8 cellular contexts compared by ENCODE assay signal in genomic region chr5:75566710-75567309, GRCh38. TPM values are rescaled to one million over a fixed set of nuclear protein-coding genes. Genes with fewer than 3 reads are reported as not detected.
A peak's percentile ranks its signal among the peaks of the same experiment; 100 is the strongest.
DNase-seq lines count a peak whose midpoint lies in the region; ATAC-seq and TF ChIP-seq lines count a peak whose summit lies in the region.

No MANE protein-coding gene starts in this region.

- peak overlapping the region; percentile 79 for H3K4me2 ChIP-seq in mammary epithelial cell (ENCODE audit: insufficient read depth, low read depth, low read length)

- no TSS peak for BruUV-seq in mammary epithelial cell (replicated peaks; lab: Mats Ljungman, UMichigan)

- H3K4me3 ChIP-seq in mammary epithelial cell (replicated peaks in 1 of 3; ENCODE audit: insufficient read depth in 1 of 3, low read depth in 2 of 3, low read length in 3 of 3) = peak overlapping the region in 2 of 3 experiments; percentile 4 to 23

- no peaks in the 10 kb centered on the region for H4K20me1 ChIP-seq in mammary epithelial cell (ENCODE audit: insufficient read depth, low read length)

- dilution Hi-C loops in mammary epithelial cell (cut with HindIII; ENCODE audit: low sequenced_read_pairs) = loop anchor here (5.0 kb wide), 1 partner anchor 50 kb away; no protein-coding TSS in a partner anchor

- H3K4me1 ChIP-seq in mammary epithelial cell (ENCODE audit: insufficient read depth, low read length) = peaks cover 26% of the 10 kb centered on the region

- CTCF ChIA-PET in mammary epithelial cell (lab: Charles Lee; ENCODE audit: low non-redundant PET) = no interaction called here

- peak overlapping the region; percentile 24 for H3K27ac ChIP-seq in mammary epithelial cell (ENCODE audit: insufficient read depth, low read depth, low read length)

- H3K27ac Mint-ChIP-seq in CD14-positive monocyte = peak overlapping the region; percentile 86 to 95 (median 93)
- H3K27ac Mint-ChIP-seq in stimulated activated naive CD8-positive, alpha-beta T cell treated with anti-CD3 and anti-CD28 coated beads, Interleukin-15, amount 100 ng/mL, for 72 hours = peak overlapping the region; percentile 95

- no peaks in the 10 kb centered on the region for H3K27me3 ChIP-seq in mammary epithelial cell (ENCODE audit: insufficient read depth, low read length)

- no peak for DNase-seq in CD14-positive monocyte (ENCODE audit: low spot score)
- peak; percentile 82 for DNase-seq in mammary epithelial cell
- peak; percentile 93 to 96 for DNase-seq in lung microvascular endothelial cell (ENCODE audit: low read depth in 2 of 2)
- DNase-seq in stimulated activated naive CD8-positive, alpha-beta T cell treated with anti-CD3 and anti-CD28 coated beads, Interleukin-15, amount 100 ng/mL, for 72 hours = peak; percentile 28 to 60
- no peak for DNase-seq in GM19240 (ENCODE audit: insufficient read length, low spot score)

- in situ Hi-C loops in mammary epithelial cell (cut with MboI; ENCODE audit: low sequenced_read_pairs in 2 of 2) = no loop called here

- H3K9me3 Mint-ChIP-seq in CD14-positive monocyte = peaks cover 10 to 20% (median 14%) of the 10 kb centered on the region in 7 donors
- peaks cover 23 to 37% of the 10 kb centered on the region in 2 donors for H3K9me3 Mint-ChIP-seq in stimulated activated naive CD8-positive, alpha-beta T cell treated with anti-CD3 and anti-CD28 coated beads, Interleukin-15, amount 100 ng/mL, for 72 hours

- peaks cover 34 to 43% of the 10 kb centered on the region in 2 donors for H3K36me3 Mint-ChIP-seq in CD14-positive monocyte

- H3K4me3 Mint-ChIP-seq in CD14-positive monocyte = peak overlapping the region in 1 of 2 donors; percentile 43
- peak overlapping the region; percentile 47 to 72 for H3K4me3 Mint-ChIP-seq in stimulated activated naive CD8-positive, alpha-beta T cell treated with anti-CD3 and anti-CD28 coated beads, Interleukin-15, amount 100 ng/mL, for 72 hours

- H3K27me3 Mint-ChIP-seq in CD14-positive monocyte (ENCODE audit: low read depth in 3 of 3) = peaks cover 0 to 2% (median 0%) of the 10 kb centered on the region in 3 donors
- no peaks in the 10 kb centered on the region for H3K27me3 Mint-ChIP-seq in stimulated activated naive CD8-positive, alpha-beta T cell treated with anti-CD3 and anti-CD28 coated beads, Interleukin-15, amount 100 ng/mL, for 72 hours

- peak overlapping the region; percentile 40 for H2AFZ ChIP-seq in mammary epithelial cell (ENCODE audit: low read depth, low read length)

- intact Hi-C loops in CD14-positive monocyte (cut with micrococcal nuclease) (loop anchor here in 1 of 2 donors (10.0 kb wide), 1 partner anchor 52 kb away; the partner anchor contains the start of genes CERT1 and POLK), mammary epithelial cell (cut with micrococcal nuclease) (loop anchor here (1.0 kb wide), 1 partner anchor 56 kb away; the partner anchor contains the start of genes CERT1 and POLK)

- WGBS in mammary epithelial cell (ENCODE audit: low coverage, missing lambda C conversion rate) = 38% methylated on average over 6 of the region's 6 CpGs

- peak; percentile 75 for ATAC-seq in GM19372 (IDR thresholded peaks at IDR 0.05; ENCODE audit: low read depth, unreplicated experiment)
- peak; percentile 82 for ATAC-seq in HG03442 (IDR thresholded peaks at IDR 0.05; ENCODE audit: unreplicated experiment)
- peak; percentile 96 for ATAC-seq in SK-N-SH treated with all-trans-retinoic acid at 6 μM for 48 hours
- ATAC-seq in stimulated activated naive CD8-positive, alpha-beta T cell treated with anti-CD3 and anti-CD28 coated beads, Interleukin-15, amount 100 ng/mL, for 72 hours = peak; percentile 95

- no peaks in the 10 kb centered on the region for H3K9me3 ChIP-seq in mammary epithelial cell (replicated peaks; ENCODE audit: insufficient read depth, low read length)

- peaks cover 62% of the 10 kb centered on the region for H3K4me1 Mint-ChIP-seq in CD14-positive monocyte
- peaks cover 37% of the 10 kb centered on the region for H3K4me1 Mint-ChIP-seq in stimulated activated naive CD8-positive, alpha-beta T cell treated with anti-CD3 and anti-CD28 coated beads, Interleukin-15, amount 100 ng/mL, for 72 hours

- H3K9ac ChIP-seq in mammary epithelial cell (ENCODE audit: insufficient read depth, low read length) = no peak overlapping the region

- H3K36me3 ChIP-seq in mammary epithelial cell (ENCODE audit: insufficient read depth, low read length) = peaks cover 9% of the 10 kb centered on the region

- H3K79me2 ChIP-seq in mammary epithelial cell (ENCODE audit: insufficient read depth, low read length) = peaks cover 45% of the 10 kb centered on the region

- TF ChIP-seq CTCF in CD14-positive monocyte (IDR thresholded peaks at IDR 0.05) (no peak), mammary epithelial cell (conservative IDR thresholded peaks at IDR 0.05 in 1 of 2, IDR thresholded peaks at IDR 0.05 in 1 of 2; ENCODE audit: extremely low read depth in 1 of 2, insufficient read depth in 1 of 2, low read depth in 1 of 2, low read length in 2 of 2) (no peak)

TF ChIP-seq in SK-N-SH treated with all-trans-retinoic acid at 6 μM for 48 hours, 23 proteins besides CTCF, POLR2A, EP300 and RAD21:
- TF ChIP-seq, protein P1, sequence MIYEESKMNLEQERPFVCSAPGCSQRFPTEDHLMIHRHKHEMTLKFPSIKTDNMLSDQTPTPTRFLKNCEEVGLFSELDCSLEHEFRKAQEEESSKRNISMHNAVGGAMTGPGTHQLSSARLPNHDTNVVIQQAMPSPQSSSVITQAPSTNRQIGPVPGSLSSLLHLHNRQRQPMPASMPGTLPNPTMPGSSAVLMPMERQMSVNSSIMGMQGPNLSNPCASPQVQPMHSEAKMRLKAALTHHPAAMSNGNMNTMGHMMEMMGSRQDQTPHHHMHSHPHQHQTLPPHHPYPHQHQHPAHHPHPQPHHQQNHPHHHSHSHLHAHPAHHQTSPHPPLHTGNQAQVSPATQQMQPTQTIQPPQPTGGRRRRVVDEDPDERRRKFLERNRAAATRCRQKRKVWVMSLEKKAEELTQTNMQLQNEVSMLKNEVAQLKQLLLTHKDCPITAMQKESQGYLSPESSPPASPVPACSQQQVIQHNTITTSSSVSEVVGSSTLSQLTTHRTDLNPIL (CRISPR knock-in tag; IDR thresholded peaks at IDR 0.05; ENCODE audit: low read depth) = peak; percentile 66; the same call in 1 of the 2 replicates
- peak; percentile 89 for TF ChIP-seq ZFP3 (CRISPR knock-in tag; IDR thresholded peaks at IDR 0.05)
- TF ChIP-seq ZC3H10 (CRISPR knock-in tag; IDR thresholded peaks at IDR 0.05) = peak; percentile 46; the same call in 1 of the 2 replicates
- TF ChIP-seq ISL1 (CRISPR knock-in tag; IDR thresholded peaks at IDR 0.05) = peak; percentile 87
- TF ChIP-seq ARNTL (CRISPR knock-in tag; IDR thresholded peaks at IDR 0.05; ENCODE audit: borderline replicate concordance, low read depth) = no peak
- peak; percentile 83; the same call in 1 of the 2 replicates for TF ChIP-seq TOX (CRISPR knock-in tag; IDR thresholded peaks at IDR 0.05; ENCODE audit: borderline replicate concordance)
TF ChIP-seq in SK-N-SH treated with all-trans-retinoic acid at 6 μM for 48 hours: peak in this region for 5.

RNA-seq across cellular contexts. Expression of gene ANKDD1B, which starts 44.4 kb away (rescaled TPM):
- polyA plus RNA-seq in CD14-positive monocyte = not detected
- 1 to 10 TPM in 1 of 2 donors, under 1 TPM in 1; 0.52 to 1.5 TPM for total RNA-seq in mammary epithelial cell
- 0.06 TPM for polyA plus RNA-seq in mammary epithelial cell
- polyA minus RNA-seq in mammary epithelial cell = not detected
- 0.22 and 1.2 TPM in 2 replicates for total RNA-seq in lung microvascular endothelial cell

RNA-seq across cellular contexts. Expression of gene POLK, which starts 55.1 kb away (rescaled TPM):
- polyA plus RNA-seq in CD14-positive monocyte (10 to 100 TPM; 22.3 to 27.2 TPM), mammary epithelial cell (7.8 TPM)
- total RNA-seq in mammary epithelial cell (10 to 100 TPM; 26.4 to 32.8 TPM), lung microvascular endothelial cell (16.3 and 30.0 TPM in 2 replicates)
- 78.7 TPM for polyA minus RNA-seq in mammary epithelial cell

RNA-seq across cellular contexts. Expression of gene CERT1, which starts 55.4 kb away (rescaled TPM):
- 10 to 100 TPM; 45.9 to 50.5 TPM for polyA plus RNA-seq in CD14-positive monocyte
- total RNA-seq in mammary epithelial cell = 10 to 100 TPM; 25.7 to 27.5 TPM
- 6.9 TPM for polyA plus RNA-seq in mammary epithelial cell
- polyA minus RNA-seq in mammary epithelial cell = 27.3 TPM
- 19.6 and 40.5 TPM in 2 replicates for total RNA-seq in lung microvascular endothelial cell

Comparison
In these comparisons a context has a peak if more than half of its experiments do, and no peak if none do; other contexts are left out.
1. DNase-seq: peak in mammary epithelial cell (single experiment), lung microvascular endothelial cell (2 of 2) and stimulated activated naive CD8-positive, alpha-beta T cell treated with anti-CD3 and anti-CD28 coated beads, Interleukin-15, amount 100 ng/mL, for 72 hours (2 of 2); none in CD14-positive monocyte (single experiment) and GM19240 (single experiment).
2. Peak in every context shown above with its lines, with median percentiles within 50 percentile points of each other: ATAC-seq.